In genomic region chr9:89892920-89893319, GRCh38 we compare ENCODE assay signal across 23 cellular contexts.
"Had no signal": no experiment of that assay in that cellular context is flagged by ENCODE, and none has a peak within 500 bp of the region (broad histone marks: within the 10 kb centered on the region; RNA-seq: fewer than 3 reads in every experiment).

No MANE protein-coding gene starts in this region.

- H3K27ac ChIP-seq: adrenal gland, breast epithelium, VCaP had no signal

- H3K4me1 Mint-ChIP-seq: activated CD4-positive, alpha-beta memory T cell treated with anti-CD3 and anti-CD28 coated beads, Interleukin-2, amount 10 ng/mL, durations not matched to agents 7 days and 5 days; activated naive CD8-positive, alpha-beta T cell treated with anti-CD3 and anti-CD28 coated beads, Interleukin-2, amount 10 ng/mL, durations not matched to agents 7 days and 5 days; activated T-helper 17 cell treated with anti-CD3 and anti-CD28 coated beads, Interleukin-2, amount 50 U/mL, for 72 hours had no signal

- H3K9me3 Mint-ChIP-seq: activated CD4-positive, alpha-beta memory T cell treated with anti-CD3 and anti-CD28 coated beads, Interleukin-2, amount 10 ng/mL, durations not matched to agents 7 days and 5 days; activated naive CD8-positive, alpha-beta T cell treated with anti-CD3 and anti-CD28 coated beads, Interleukin-2, amount 10 ng/mL, durations not matched to agents 7 days and 5 days; activated T-helper 17 cell treated with anti-CD3 and anti-CD28 coated beads, Interleukin-2, amount 50 U/mL, for 72 hours; T-helper 1 cell treated with Interleukin-12 subunit alpha and Interleukin-12 subunit beta and Interleukin-4 antibody, amounts not matched to agents 30 μg/mL and 1 μg/mL, for 36 hours had no signal

- H3K27ac Mint-ChIP-seq: activated CD4-positive, alpha-beta memory T cell treated with anti-CD3 and anti-CD28 coated beads, Interleukin-2, amount 10 ng/mL, durations not matched to agents 7 days and 5 days; activated naive CD8-positive, alpha-beta T cell treated with anti-CD3 and anti-CD28 coated beads, Interleukin-2, amount 10 ng/mL, durations not matched to agents 7 days and 5 days; activated T-helper 17 cell treated with anti-CD3 and anti-CD28 coated beads, Interleukin-2, amount 50 U/mL, for 72 hours; T-helper 1 cell treated with Interleukin-12 subunit alpha and Interleukin-12 subunit beta and Interleukin-4 antibody, amounts not matched to agents 30 μg/mL and 1 μg/mL, for 36 hours had no signal

- H3K36me3 Mint-ChIP-seq: activated naive CD8-positive, alpha-beta T cell treated with anti-CD3 and anti-CD28 coated beads, Interleukin-2, amount 10 ng/mL, durations not matched to agents 7 days and 5 days had no signal

- ATAC-seq: activated T-helper 17 cell treated with anti-CD3 and anti-CD28 coated beads, Interleukin-2, amount 50 U/mL, for 72 hours; PC-3 had no signal

- H3K9me3 ChIP-seq: adrenal gland, breast epithelium, MG63 had no signal

- H3K4me3 ChIP-seq: adrenal gland, breast epithelium, MG63 had no signal

- DNase-seq: activated CD4-positive, alpha-beta memory T cell treated with anti-CD3 and anti-CD28 coated beads, Interleukin-2, amount 10 ng/mL, durations not matched to agents 7 days and 5 days; activated CD4-positive, alpha-beta T cell treated with anti-CD3 and anti-CD28 coated beads, Interleukin-2, amount 50 U/mL, for 1 hour; activated CD4-positive, CD25-positive, alpha-beta regulatory T cell; activated CD8-positive, alpha-beta memory T cell treated with anti-CD3 and anti-CD28 coated beads, Interleukin-2, amount 50 U/mL, for 48 hours; activated naive CD4-positive, alpha-beta T cell treated with anti-CD3 and anti-CD28 coated beads, Interleukin-2, amount 50 U/mL, for 16 hours; activated naive CD8-positive, alpha-beta T cell treated with anti-CD3 and anti-CD28 coated beads, Interleukin-2, amount 10 ng/mL, durations not matched to agents 7 days and 5 days; activated T-cell treated with anti-CD3 and anti-CD28 coated beads, Interleukin-2, amount 50 U/mL, for 1 hour; anterior cingulate cortex; caudate nucleus; MG63; NCI-H1105; NCI-H1436; NCI-H1694 treated with DMSO at 0.1 percent for 48 hours; NCI-H2081; NCI-H446; NCI-H524; PC-3; SHP77 treated with DMSO at 0.1 percent for 48 hours had no signal

- H3K4me3 Mint-ChIP-seq: activated CD4-positive, alpha-beta memory T cell treated with anti-CD3 and anti-CD28 coated beads, Interleukin-2, amount 10 ng/mL, durations not matched to agents 7 days and 5 days; activated naive CD8-positive, alpha-beta T cell treated with anti-CD3 and anti-CD28 coated beads, Interleukin-2, amount 10 ng/mL, durations not matched to agents 7 days and 5 days; activated T-helper 17 cell treated with anti-CD3 and anti-CD28 coated beads, Interleukin-2, amount 50 U/mL, for 72 hours; T-helper 1 cell treated with Interleukin-12 subunit alpha and Interleukin-12 subunit beta and Interleukin-4 antibody, amounts not matched to agents 30 μg/mL and 1 μg/mL, for 36 hours had no signal

- H3K36me3 ChIP-seq: adrenal gland, breast epithelium, MG63 had no signal

- H3K27me3 ChIP-seq: adrenal gland, breast epithelium had no signal
